Comparison of ENCODE assay signal across 9 cellular contexts in the genomic region with DNA sequence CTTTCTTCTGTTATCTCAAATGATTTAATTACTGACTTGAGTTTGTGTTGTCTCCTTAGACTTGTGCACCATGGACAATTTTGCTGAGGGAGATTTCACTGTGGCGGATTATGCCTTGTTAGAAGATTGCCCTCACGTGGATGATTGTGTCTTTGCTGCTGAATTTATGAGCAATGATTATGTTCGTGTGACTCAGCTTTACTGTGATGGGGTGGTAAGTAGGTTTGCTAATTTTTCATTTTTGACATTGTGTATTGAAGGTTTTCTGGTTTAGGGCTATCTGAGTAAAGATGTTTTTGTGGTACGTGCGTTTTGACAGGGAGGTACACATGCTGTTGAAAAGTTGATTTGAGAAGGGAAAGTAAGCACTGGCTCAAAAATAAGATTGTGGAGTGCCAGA.
A peak's percentile ranks its signal among the peaks of the same experiment; 100 is the strongest.
DNase-seq lines count a peak whose midpoint lies in the region; ATAC-seq and TF ChIP-seq lines count a peak whose summit lies in the region.
"Had no signal": no experiment of that assay in that cellular context is flagged by ENCODE, and none has a peak within 500 bp of the region (broad histone marks: within the 10 kb centered on the region; RNA-seq: fewer than 3 reads in every experiment).

No MANE protein-coding gene starts in this region.

- H3K27ac ChIP-seq in RWPE2 (ENCODE audit: poor library complexity, severe bottlenecking) (no peak overlapping the region), subcutaneous abdominal adipose tissue (ENCODE audit: low read depth, low read length) (peak overlapping the region; percentile 17)

- DNase-seq in NOMO-1 (lab: John Stamatoyannopoulos, UW; ENCODE audit: unreplicated experiment in 2 of 2) (peak; percentile 14 to 20), NOMO-1 treated with dmso at 0.1 percent for 144 hours (lab: John Stamatoyannopoulos, UW; ENCODE audit: unreplicated experiment) (no peak), RWPE2 (ENCODE audit: low spot score) (no peak), fibroblast of peridontal ligament (ENCODE audit: extremely low read depth) (peak; percentile 87), activated gamma-delta T cell treated with Interleukin-2 at 50 U/mL for 16 hours (no peak), DMS79 treated with DMSO at 0.1 percent for 48 hours (lab: John Stamatoyannopoulos, UW) (no peak)
- DNase-seq: DND-41 had no signal

- H3K4me3 ChIP-seq in RWPE2 (ENCODE audit: severe bottlenecking) (no peak overlapping the region), subcutaneous abdominal adipose tissue (ENCODE audit: low read depth in 1 of 5, low read length in 5 of 5) (no peak overlapping the region)

- H3K9me3 ChIP-seq in RWPE2 (ENCODE audit: severe bottlenecking) = no peaks in the 10 kb centered on the region
- H3K9me3 ChIP-seq in subcutaneous abdominal adipose tissue (ENCODE audit: control insufficient read depth in 5 of 5, low read length in 5 of 5) = no peaks in the 10 kb centered on the region

- H3K36me3 ChIP-seq in RWPE2 (ENCODE audit: low read depth) (peaks cover 44% of the 10 kb centered on the region), subcutaneous abdominal adipose tissue (ENCODE audit: control insufficient read depth in 5 of 5, insufficient read depth in 5 of 5, low read length in 5 of 5) (peaks cover 0 to 12% (median 2%) of the 10 kb centered on the region in 5 donors)

- TF ChIP-seq CTCF in RWPE2 (IDR thresholded peaks at IDR 0.05; ENCODE audit: poor library complexity, severe bottlenecking) = peak; percentile 74

- H3K9ac ChIP-seq in subcutaneous abdominal adipose tissue (ENCODE audit: low read length in 5 of 5) = no peak overlapping the region

- no peaks in the 10 kb centered on the region for H3K4me1 ChIP-seq in RWPE2 (ENCODE audit: insufficient read depth, poor library complexity, severe bottlenecking)
- peaks cover 0 to 30% (median 6%) of the 10 kb centered on the region in 5 donors for H3K4me1 ChIP-seq in subcutaneous abdominal adipose tissue (ENCODE audit: control insufficient read depth in 5 of 5, insufficient read depth in 5 of 5, low read length in 5 of 5)

- ATAC-seq in RWPE2 (ENCODE audit: low read depth) (peak; percentile 63; the same call in 2 of the 3 replicates), GM21381 (IDR thresholded peaks at IDR 0.05; ENCODE audit: unreplicated experiment) (no peak)

- H3K27me3 ChIP-seq in RWPE2 (ENCODE audit: insufficient read depth, poor library complexity, severe bottlenecking) (no peaks in the 10 kb centered on the region), subcutaneous abdominal adipose tissue (ENCODE audit: control insufficient read depth in 5 of 5, insufficient read depth in 4 of 5, low read length in 5 of 5) (no peaks in the 10 kb centered on the region)

Comparison
In these comparisons a context has a peak if more than half of its experiments do, and no peak if none do; other contexts are left out.
1. DNase-seq: peak in NOMO-1 (2 of 2) and fibroblast of peridontal ligament (single experiment); none in NOMO-1 treated with dmso at 0.1 percent for 144 hours (single experiment), RWPE2 (single experiment), activated gamma-delta T cell treated with Interleukin-2 at 50 U/mL for 16 hours (single experiment) and DMS79 treated with DMSO at 0.1 percent for 48 hours (single experiment).